In genomic region chr16:23082161-23082788, GRCh38 we compare ENCODE assay signal across 12 cellular contexts.
DNase-seq lines count a peak whose midpoint lies in the region; ATAC-seq and TF ChIP-seq lines count a peak whose summit lies in the region.
"Had no signal": no experiment of that assay in that cellular context is flagged by ENCODE, and none has a peak within 500 bp of the region (broad histone marks: within the 10 kb centered on the region; RNA-seq: fewer than 3 reads in every experiment).

No MANE protein-coding gene starts in this region.

- H3K27me3 ChIP-seq in osteoblast (ENCODE audit: insufficient read depth, low read length) (no peaks in the 10 kb centered on the region), Peyer's patch (no peaks in the 10 kb centered on the region)

- H3K4me2 ChIP-seq in osteoblast (ENCODE audit: insufficient read depth, low read length), result no peak overlapping the region

- TF ChIP-seq POLR2A in Peyer's patch (IDR thresholded peaks at IDR 0.05), result no peak

- no peaks in the 10 kb centered on the region for H3K79me2 ChIP-seq in osteoblast (ENCODE audit: insufficient read depth, low read length)

- H3K36me3 ChIP-seq in osteoblast (ENCODE audit: insufficient read depth, low read length), result peaks cover 10% of the 10 kb centered on the region
- H3K36me3 ChIP-seq in Peyer's patch, result peaks cover 0 to 18% (median 0%) of the 10 kb centered on the region in 3 donors

- H3K4me3 Mint-ChIP-seq in T-helper 17 cell, result no peak overlapping the region

- H3K4me3 ChIP-seq in osteoblast (ENCODE audit: insufficient read depth, low read length) (no peak overlapping the region), Peyer's patch (no peak overlapping the region)

- H3K27me3 Mint-ChIP-seq in T-helper 17 cell, result no peaks in the 10 kb centered on the region

- H3K4me1 ChIP-seq in osteoblast (ENCODE audit: insufficient read depth, low read length) (peaks cover 2% of the 10 kb centered on the region), Peyer's patch (peaks cover 0 to 8% (median 0%) of the 10 kb centered on the region in 4 donors)

- H3K4me1 Mint-ChIP-seq in T-helper 17 cell, result no peaks in the 10 kb centered on the region

- H4K20me1 ChIP-seq in osteoblast (ENCODE audit: insufficient read depth, low read length), result peaks cover 5% of the 10 kb centered on the region

- no peak overlapping the region for H2AFZ ChIP-seq in osteoblast (ENCODE audit: low read length)

- peaks cover 22% of the 10 kb centered on the region for H3K36me3 Mint-ChIP-seq in T-helper 17 cell (ENCODE audit: low read depth)

- peak; percentile 28 for DNase-seq in DMS153 (lab: John Stamatoyannopoulos, UW)
- DNase-seq in DMS153 treated with DMSO at 0.1 percent for 48 hours (lab: John Stamatoyannopoulos, UW; ENCODE audit: unreplicated experiment), result no peak
- peak; percentile 80 for DNase-seq in NCI-H345 treated with DMSO at 0.1 percent for 48 hours (lab: John Stamatoyannopoulos, UW; ENCODE audit: unreplicated experiment)
- DNase-seq in dermis blood vessel endothelial cell, result peak; percentile 34
- DNase-seq in osteoblast (ENCODE audit: insufficient read length, low spot score, missing footprints), result no peak
- no peak for DNase-seq in T-helper 17 cell
- DNase-seq in Peyer's patch, result no peak
- DNase-seq in ACHN, result no peak
- DNase-seq: activated CD4-positive, alpha-beta T cell treated with anti-CD3 and anti-CD28 coated beads, Interleukin-2, amount 50 U/mL, for 48 hours; effector CD8-positive, alpha-beta T cell; NCI-H2171 treated with DMSO at 0.1 percent for 48 hours had no signal

- ATAC-seq in T-helper 17 cell, result no peak

- no peak overlapping the region for H3K27ac Mint-ChIP-seq in T-helper 17 cell

- H3K9me3 ChIP-seq in osteoblast (ENCODE audit: low read depth, low read length), result no peaks in the 10 kb centered on the region
- no peaks in the 10 kb centered on the region for H3K9me3 ChIP-seq in T-helper 17 cell (ENCODE audit: control insufficient read depth, low read length, poor library complexity, severe bottlenecking)
- H3K9me3 ChIP-seq in Peyer's patch, result no peaks in the 10 kb centered on the region

- H3K27ac ChIP-seq in osteoblast (ENCODE audit: low read depth, low read length), result peak overlapping the region; percentile 39
- H3K27ac ChIP-seq in Peyer's patch, result no peak overlapping the region
- H3K27ac ChIP-seq: 22Rv1 had no signal

- no peak for TF ChIP-seq CTCF in osteoblast (IDR thresholded peaks at IDR 0.05; ENCODE audit: extremely low read depth, low read depth, low read length)
- no peak for TF ChIP-seq CTCF in Peyer's patch (IDR thresholded peaks at IDR 0.05)

- in situ Hi-C loops in ACHN (cut with HindIII; ENCODE audit: low pct_ligation_motif_present, low pct_unique_long_range_greater_than_20kb, low sequenced_read_pairs), result no loop called here

Comparison
In these comparisons a context has a peak if more than half of its experiments do, and no peak if none do; other contexts are left out.
1. DNase-seq: peak in DMS153 (single experiment), NCI-H345 treated with DMSO at 0.1 percent for 48 hours (single experiment) and dermis blood vessel endothelial cell (single experiment); none in DMS153 treated with DMSO at 0.1 percent for 48 hours (single experiment), osteoblast (single experiment), T-helper 17 cell (0 of 3), Peyer's patch (0 of 3) and ACHN (single experiment).